Comparison of ENCODE assay signal across 1 cellular context in genomic region chrX:133923113-133923512, GRCh38.
TF ChIP-seq lines count a peak whose summit lies in the region.

No MANE protein-coding gene starts in this region.

TF ChIP-seq in HEK293, 187 proteins besides CTCF, POLR2A, EP300 and RAD21 (continued from another document):
- TF ChIP-seq ZNF280C (tag by site-specific recombination; IDR thresholded peaks at IDR 0.05), result no peak
